ENCODE assay signal across 21 cellular contexts in the genomic region with DNA sequence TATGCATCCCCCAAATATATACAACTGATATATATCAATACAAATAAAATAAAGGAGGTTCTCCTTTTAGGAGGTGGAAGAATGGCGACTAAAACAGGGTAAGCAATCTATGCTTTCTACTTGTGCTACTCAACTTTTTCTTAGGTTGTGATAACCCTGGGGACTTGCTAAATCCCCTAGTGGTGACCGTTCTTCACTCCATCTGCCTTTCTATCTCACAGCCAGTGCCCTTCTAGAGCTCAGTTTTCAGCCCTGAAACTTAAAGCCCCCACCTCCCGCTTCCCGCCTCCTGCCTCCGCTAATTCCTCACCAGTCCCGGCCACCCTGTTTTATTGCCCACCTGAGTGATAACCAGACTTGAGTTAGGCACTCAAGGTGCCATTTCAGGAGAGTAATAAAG. TPM values are rescaled to one million over a fixed set of nuclear protein-coding genes. Genes with fewer than 3 reads are reported as not detected.
A peak's percentile ranks its signal among the peaks of the same experiment; 100 is the strongest.
DNase-seq lines count a peak whose midpoint lies in the region; ATAC-seq and TF ChIP-seq lines count a peak whose summit lies in the region.
"Had no signal": no experiment of that assay in that cellular context is flagged by ENCODE, and none has a peak within 500 bp of the region (broad histone marks: within the 10 kb centered on the region; RNA-seq: fewer than 3 reads in every experiment).

No MANE protein-coding gene starts in this region.

- TF ChIP-seq CTCF in WTC11 (IDR thresholded peaks at IDR 0.05): no peak
- no peak for TF ChIP-seq CTCF in progenitor cell of endocrine pancreas (IDR thresholded peaks at IDR 0.05; ENCODE audit: unreplicated experiment)

- H2AK5ac ChIP-seq in mesendoderm (ENCODE audit: low read length): no peak overlapping the region

- no peaks in the 10 kb centered on the region for H3K79me1 ChIP-seq in mesendoderm (ENCODE audit: low read length)

- H3K36me3 Mint-ChIP-seq in CD4-positive, alpha-beta memory T cell: no peaks in the 10 kb centered on the region
- H3K36me3 Mint-ChIP-seq in WTC11 (no peaks in the 10 kb centered on the region), progenitor cell of endocrine pancreas (ENCODE audit: insufficient read depth) (no peaks in the 10 kb centered on the region)
- H3K36me3 Mint-ChIP-seq: type B pancreatic cell had no signal

- H4K8ac ChIP-seq in mesendoderm (ENCODE audit: low read depth, low read length): no peak overlapping the region

- no peak overlapping the region for H4K5ac ChIP-seq in mesendoderm (ENCODE audit: low read length)

- H3K9me3 ChIP-seq in CD4-positive, alpha-beta memory T cell (ENCODE audit: control insufficient read depth in 1 of 2, low read length in 2 of 2): no peaks in the 10 kb centered on the region
- H3K9me3 ChIP-seq in GM23248 (ENCODE audit: low read depth) (no peaks in the 10 kb centered on the region), Karpas-422 (ENCODE audit: low read length) (no peaks in the 10 kb centered on the region)
- H3K9me3 ChIP-seq: breast epithelium, gastrocnemius medialis, left ventricle myocardium inferior, mucosa of descending colon, right atrium auricular region had no signal

- no peak overlapping the region for H2BK15ac ChIP-seq in mesendoderm (replicated peaks; ENCODE audit: low read depth)

- no peak overlapping the region for H2BK5ac ChIP-seq in mesendoderm (ENCODE audit: low read length)

- ATAC-seq in WTC11: peak; percentile 71

- in situ Hi-C loops in GM23248 (cut with MboI): no loop called here

- no peak overlapping the region for H3K18ac ChIP-seq in mesendoderm (ENCODE audit: low read length)

- peaks cover 0 to 4% (median 3%) of the 10 kb centered on the region in 4 donors for H3K4me1 Mint-ChIP-seq in CD4-positive, alpha-beta memory T cell
- H3K4me1 Mint-ChIP-seq in WTC11 (peaks cover 3% of the 10 kb centered on the region; the same call in 1 of the 2 replicates), progenitor cell of endocrine pancreas (ENCODE audit: low read depth) (no peaks in the 10 kb centered on the region)
- H3K4me1 Mint-ChIP-seq: activated CD4-positive, alpha-beta T cell treated with anti-CD3 and anti-CD28 coated beads, Interleukin-2, amount 10 ng/mL, durations not matched to agents 24 days and 14 days had no signal

- no peak overlapping the region for H3K27ac ChIP-seq in CD4-positive, alpha-beta memory T cell (ENCODE audit: low read depth, low read length)
- H3K27ac ChIP-seq in GM23248: no peak overlapping the region
- no peak overlapping the region for H3K27ac ChIP-seq in mesendoderm (ENCODE audit: low read depth, low read length)
- H3K27ac ChIP-seq in Karpas-422 (ENCODE audit: low read length): no peak overlapping the region
- H3K27ac ChIP-seq: breast epithelium, gastrocnemius medialis, left ventricle myocardium inferior, right atrium auricular region had no signal

- WGBS in GM23248 (ENCODE audit: low coverage in 1 of 2, low lambda C conversion rate in 2 of 2, missing lambda C conversion rate in 2 of 2), 2 experiments: 33 to 40% methylated on average over 5 to 6 of the region's 6 CpGs
- no CpG with 5 or more reads among the region's 6 CpGs for whole genome bisulfite sequencing in mesendoderm (ENCODE audit: extremely low coverage, insufficient coverage, low lambda C conversion rate)

- H3K9me3 Mint-ChIP-seq in CD4-positive, alpha-beta memory T cell: no peaks in the 10 kb centered on the region
- H3K9me3 Mint-ChIP-seq in WTC11 (no peaks in the 10 kb centered on the region), progenitor cell of endocrine pancreas (ENCODE audit: low read depth) (peaks cover 7% of the 10 kb centered on the region)
- H3K9me3 Mint-ChIP-seq: activated CD4-positive, alpha-beta T cell treated with anti-CD3 and anti-CD28 coated beads, Interleukin-2, amount 10 ng/mL, durations not matched to agents 24 days and 14 days; type B pancreatic cell had no signal

- H3K4me3 Mint-ChIP-seq in CD4-positive, alpha-beta memory T cell: peak overlapping the region in 1 of 8 donors; percentile 9
- H3K4me3 Mint-ChIP-seq in WTC11: 0 out of 2 replicates have a peak overlapping the region, but pooled peaks have one; percentile 30
- no peak overlapping the region for H3K4me3 Mint-ChIP-seq in progenitor cell of endocrine pancreas (ENCODE audit: low read depth)
- H3K4me3 Mint-ChIP-seq: type B pancreatic cell had no signal

- POLR2A ChIA-PET in CD4-positive, alpha-beta memory T cell (lab: Charles Lee; ENCODE audit: partially characterized antibody): no interaction called here
- POLR2A ChIA-PET in WTC11 (lab: Charles Lee): no interaction called here

- H3K56ac ChIP-seq in mesendoderm (ENCODE audit: low read length): no peak overlapping the region

- no peak overlapping the region for H3K4me3 ChIP-seq in CD4-positive, alpha-beta memory T cell (ENCODE audit: low read length in 2 of 2)
- H3K4me3 ChIP-seq in GM23248 (peak overlapping the region; percentile 65), mesendoderm (ENCODE audit: low read length) (no peak overlapping the region), Karpas-422 (ENCODE audit: low read length) (no peak overlapping the region)
- H3K4me3 ChIP-seq: mucosa of descending colon had no signal

- H3K27me3 Mint-ChIP-seq in CD4-positive, alpha-beta memory T cell: peaks cover 7 to 9% of the 10 kb centered on the region in 2 donors
- H3K27me3 Mint-ChIP-seq in WTC11 (ENCODE audit: low read depth) (peaks cover 55% of the 10 kb centered on the region), progenitor cell of endocrine pancreas (peaks cover 36% of the 10 kb centered on the region)

- H3K4me1 ChIP-seq in CD4-positive, alpha-beta memory T cell (ENCODE audit: insufficient read depth, low read length): no peaks in the 10 kb centered on the region
- no peaks in the 10 kb centered on the region for H3K4me1 ChIP-seq in GM23248 (ENCODE audit: insufficient read depth)
- H3K4me1 ChIP-seq in mesendoderm (ENCODE audit: control insufficient read depth, low read depth, low read length): no peaks in the 10 kb centered on the region
- no peaks in the 10 kb centered on the region for H3K4me1 ChIP-seq in Karpas-422 (ENCODE audit: low read length)
- H3K4me1 ChIP-seq: breast epithelium, gastrocnemius medialis, left ventricle myocardium inferior, right atrium auricular region had no signal

- H3K79me2 ChIP-seq in GM23248 (ENCODE audit: insufficient read depth) (no peaks in the 10 kb centered on the region), mesendoderm (ENCODE audit: control insufficient read depth, insufficient read depth, low read length) (no peaks in the 10 kb centered on the region), Karpas-422 (ENCODE audit: low read length) (no peaks in the 10 kb centered on the region)

- H3K4me2 ChIP-seq in GM23248 (ENCODE audit: unreplicated experiment): peak overlapping the region; percentile 78
- no peak overlapping the region for H3K4me2 ChIP-seq in mesendoderm (ENCODE audit: low read length)
- no peak overlapping the region for H3K4me2 ChIP-seq in Karpas-422 (ENCODE audit: low read depth, low read length, poor library complexity, severe bottlenecking)

- no peaks in the 10 kb centered on the region for H3F3A ChIP-seq in GM23248 (ENCODE audit: insufficient read depth)

- intact Hi-C loops in CD4-positive, alpha-beta memory T cell (cut with micrococcal nuclease): no loop called here

- H3K9ac ChIP-seq in GM23248 (no peak overlapping the region), mesendoderm (ENCODE audit: low read length) (no peak overlapping the region), Karpas-422 (ENCODE audit: low read length) (no peak overlapping the region)

- no peak overlapping the region for H3K4ac ChIP-seq in mesendoderm (ENCODE audit: low read depth, low read length)

- CTCF ChIA-PET in CD4-positive, alpha-beta memory T cell (lab: Charles Lee; ENCODE audit: partially characterized antibody): interaction anchor here (1.5 kb wide), 1 partner anchor 83 kb away, joined by 4 read pairs; no protein-coding TSS in a partner anchor
- CTCF ChIA-PET in WTC11 (lab: Charles Lee): interaction anchor here (0.7 to 1.7 kb wide), 21 partner anchors 9 to 223 kb away, joined by 3 to 40 read pairs (median 3); partner anchors contain the start of genes FAM199X and SLC25A53

- H3K9me2 ChIP-seq in GM23248 (ENCODE audit: insufficient read depth) (no peaks in the 10 kb centered on the region), Karpas-422 (replicated peaks; ENCODE audit: insufficient read depth, low read length) (no peaks in the 10 kb centered on the region)

- H2AFZ ChIP-seq in GM23248 (peak overlapping the region; percentile 78), Karpas-422 (ENCODE audit: low read length) (no peak overlapping the region)

- no peaks in the 10 kb centered on the region for H4K20me1 ChIP-seq in GM23248 (ENCODE audit: insufficient read depth)
- no peaks in the 10 kb centered on the region for H4K20me1 ChIP-seq in Karpas-422 (ENCODE audit: insufficient read depth, low read depth, low read length)

- H3K27me3 ChIP-seq in CD4-positive, alpha-beta memory T cell (ENCODE audit: insufficient read depth, low read length): no peaks in the 10 kb centered on the region
- H3K27me3 ChIP-seq in GM23248 (replicated peaks; ENCODE audit: insufficient read depth) (0 out of 2 replicates have a peak, but pooled peaks cover 4% of the 10 kb centered on the region), mesendoderm (ENCODE audit: insufficient read depth, low read length, poor library complexity) (no peaks in the 10 kb centered on the region), Karpas-422 (ENCODE audit: low read length) (no peaks in the 10 kb centered on the region)
- H3K27me3 ChIP-seq: right atrium auricular region had no signal

- no peak overlapping the region for H3K23ac ChIP-seq in mesendoderm (ENCODE audit: low read length)

- no peak overlapping the region for H2BK120ac ChIP-seq in mesendoderm (ENCODE audit: low read depth, low read length)

- peak overlapping the region in 4 of 7 donors; percentile 4 to 44 (median 40) for H3K27ac Mint-ChIP-seq in CD4-positive, alpha-beta memory T cell
- H3K27ac Mint-ChIP-seq in WTC11 (no peak overlapping the region), progenitor cell of endocrine pancreas (no peak overlapping the region)
- H3K27ac Mint-ChIP-seq: activated CD4-positive, alpha-beta T cell treated with anti-CD3 and anti-CD28 coated beads, Interleukin-2, amount 10 ng/mL, durations not matched to agents 24 days and 14 days; type B pancreatic cell had no signal

- H3K36me3 ChIP-seq in CD4-positive, alpha-beta memory T cell (ENCODE audit: insufficient read depth, low read length): no peaks in the 10 kb centered on the region
- H3K36me3 ChIP-seq in GM23248 (ENCODE audit: low read depth): no peaks in the 10 kb centered on the region
- H3K36me3 ChIP-seq in mesendoderm (ENCODE audit: control insufficient read depth, insufficient read depth, low read length): no peaks in the 10 kb centered on the region
- H3K36me3 ChIP-seq in Karpas-422 (ENCODE audit: insufficient read depth, low read length): no peaks in the 10 kb centered on the region
- H3K36me3 ChIP-seq: breast epithelium, gastrocnemius medialis, left ventricle myocardium inferior, right atrium auricular region had no signal

- no peak for DNase-seq in CD4-positive, alpha-beta memory T cell
- no peak for DNase-seq in GM23248
- DNase-seq in WTC11 (ENCODE audit: low spot score): no peak
- peak; percentile 44 for DNase-seq in mesendoderm
- DNase-seq in hippocampal formation (lab: John Stamatoyannopoulos, UW): no peak
- no peak for DNase-seq in activated T-cell treated with anti-CD3 and anti-CD28 coated beads, Interleukin-2, amount 50 U/mL, for 48 hours
- DNase-seq in Karpas-422: no peak
- no peak for DNase-seq in progenitor cell of endocrine pancreas (ENCODE audit: low spot score, unreplicated experiment)
- DNase-seq: cortex of kidney; H7; NCI-H2029 treated with DMSO at 0.1 percent for 48 hours; stimulated activated naive CD4-positive, alpha-beta T cell had no signal

RNA-seq across cellular contexts. Expression of gene ESX1, which starts 15.5 kb away (rescaled TPM):
- not detected for total RNA-seq in CD4-positive, alpha-beta memory T cell
- polyA plus RNA-seq in CD4-positive, alpha-beta memory T cell: not detected
- not detected in 2 replicates for total RNA-seq in GM23248 (2014; rRNA removed; shearing (Covaris generic))
- not detected in 2 replicates for polyA plus RNA-seq in GM23248 (2016; fragmentation: Nextera tagmentation; extraction: Ambion mirVana)
- total RNA-seq in WTC11 (2021): not detected in 3 replicates
- not detected for polyA plus RNA-seq in mesendoderm (2013, experiment 1 of 2)
- polyA plus RNA-seq in mesendoderm (2013, experiment 2 of 2): 0.06 TPM
- total RNA-seq in Karpas-422 (2014; rRNA removed; shearing (Covaris generic); ENCODE audit: low replicate concordance): not detected in 2 replicates
- total RNA-seq in progenitor cell of endocrine pancreas: not detected in 2 replicates
- total RNA-seq: activated CD4-positive, alpha-beta T cell treated with anti-CD3 and anti-CD28 coated beads, Interleukin-2, amount 10 ng/mL, durations not matched to agents 24 days and 14 days; breast epithelium; gastrocnemius medialis; H7; IMR-90; left ventricle myocardium inferior; mucosa of descending colon; NCI-H460; right atrium auricular region had no signal
- polyA plus RNA-seq: IMR-90 had no signal

Comparison
In these comparisons a context has a peak if more than half of its experiments do, and no peak if none do; other contexts are left out.
1. H3K27ac Mint-ChIP-seq: peak in CD4-positive, alpha-beta memory T cell (4 of 7); none in WTC11 (single experiment) and progenitor cell of endocrine pancreas (single experiment).